In the genomic region with DNA sequence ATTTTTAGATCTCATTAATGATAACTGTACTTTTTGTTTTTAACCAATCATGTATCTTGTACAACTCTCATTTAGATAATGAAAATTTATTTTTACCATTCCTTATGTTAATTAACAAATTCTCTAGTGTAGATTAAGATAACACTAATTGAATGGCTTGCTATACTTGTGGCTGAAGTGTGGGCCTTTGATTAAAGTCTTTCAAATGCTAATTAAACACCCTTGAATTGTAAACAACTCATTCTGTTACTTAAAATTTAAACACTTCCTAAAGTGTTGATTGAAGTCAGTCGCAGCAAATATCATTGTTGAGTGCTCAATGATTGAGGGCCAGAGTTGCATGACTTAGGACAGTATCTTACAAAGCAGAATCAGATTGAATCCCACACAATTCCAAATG, we compare ENCODE assay signal across 26 cellular contexts.
"Had no signal": no experiment of that assay in that cellular context is flagged by ENCODE, and none has a peak within 500 bp of the region (broad histone marks: within the 10 kb centered on the region; RNA-seq: fewer than 3 reads in every experiment).

No MANE protein-coding gene starts in this region.

- H3K27me3 Mint-ChIP-seq: memory B cell; progenitor cell of endocrine pancreas; stimulated activated memory B cell treated with anti-CD40 and anti-IgM and Interleukin-4, amounts not matched to agents 10 μg/mL and 1 μg/mL and 100 μg/mL, for 72 hours; stimulated activated naive CD8-positive, alpha-beta T cell treated with anti-CD3 and anti-CD28 coated beads, Interleukin-15, amount 100 ng/mL, for 72 hours; type B pancreatic cell had no signal

- H3K79me2 ChIP-seq: hepatocyte had no signal

- H3K27ac Mint-ChIP-seq: memory B cell; nephron; progenitor cell of endocrine pancreas; stimulated activated memory B cell treated with anti-CD40 and anti-IgM and Interleukin-4, amounts not matched to agents 10 μg/mL and 1 μg/mL and 100 μg/mL, for 72 hours; stimulated activated naive CD8-positive, alpha-beta T cell treated with anti-CD3 and anti-CD28 coated beads, Interleukin-15, amount 100 ng/mL, for 72 hours; type B pancreatic cell had no signal

- DNase-seq: kidney glomerular epithelial cell; left cardiac atrium; lower lobe of right lung; naive thymus-derived CD8-positive, alpha-beta T cell; ovary; right lobe of liver; stimulated activated CD4-positive, alpha-beta T cell treated with anti-CD3 and anti-CD28 coated beads, Interleukin-1b, Interleukin-23, amount 100 ng/mL, for 48 hours; stimulated activated CD4-positive, alpha-beta T cell treated with anti-CD3 and anti-CD28 coated beads, Interleukin-2, amount 100 ng/mL, for 48 hours; stimulated activated CD4-positive, alpha-beta T cell treated with anti-CD3 and anti-CD28 coated beads, Interleukin-4, amount 100 ng/mL, for 4 hours; stimulated activated CD8-positive, alpha-beta memory T cell treated with anti-CD3 and anti-CD28 coated beads, Interleukin-4, amount 100 ng/mL, for 48 hours; stimulated activated naive CD4-positive, alpha-beta T cell treated with Interleukin-2 at 50 U/mL for 16 hours; stimulated activated naive CD8-positive, alpha-beta T cell treated with anti-CD3 and anti-CD28 coated beads, Interleukin-15, amount 100 ng/mL, for 72 hours; substantia nigra; uterus had no signal

- H3K9me3 ChIP-seq: lower lobe of right lung, neutrophil, ovary, right atrium auricular region, right lobe of liver, tibial nerve, uterus had no signal

- H3K4me1 ChIP-seq: lower lobe of right lung, right atrium auricular region, right lobe of liver, uterus had no signal

- H3K9me3 Mint-ChIP-seq: nephron, neural crest cell, type B pancreatic cell had no signal

- FAIRE-seq: keratinocyte had no signal

- H3K36me3 Mint-ChIP-seq: memory B cell; naive thymus-derived CD8-positive, alpha-beta T cell; stimulated activated memory B cell treated with anti-CD40 and anti-IgM and Interleukin-4, amounts not matched to agents 10 μg/mL and 1 μg/mL and 100 μg/mL, for 72 hours; type B pancreatic cell had no signal

- H3K4me3 ChIP-seq: hepatocyte, lower lobe of right lung, ovary, right atrium auricular region, right lobe of liver, smooth muscle cell, tibial nerve, uterus had no signal

- H3K36me3 ChIP-seq: lower lobe of right lung, neutrophil, ovary, right atrium auricular region, right lobe of liver, tibial nerve, uterus had no signal

- H3K27ac ChIP-seq: hepatocyte, lower lobe of right lung, neutrophil, ovary, right atrium auricular region, right lobe of liver, tibial nerve, uterus had no signal

- H2AFZ ChIP-seq: hepatocyte had no signal

- H3K27me3 ChIP-seq: hepatocyte, neutrophil, ovary, right atrium auricular region, right lobe of liver, tibial nerve, uterus had no signal

- H3K4me1 Mint-ChIP-seq: memory B cell; nephron; neural crest cell; stimulated activated memory B cell treated with anti-CD40 and anti-IgM and Interleukin-4, amounts not matched to agents 10 μg/mL and 1 μg/mL and 100 μg/mL, for 72 hours; stimulated activated naive CD8-positive, alpha-beta T cell treated with anti-CD3 and anti-CD28 coated beads, Interleukin-15, amount 100 ng/mL, for 72 hours had no signal

- H3K4me3 Mint-ChIP-seq: memory B cell; nephron; neural crest cell; stimulated activated memory B cell treated with anti-CD40 and anti-IgM and Interleukin-4, amounts not matched to agents 10 μg/mL and 1 μg/mL and 100 μg/mL, for 72 hours; stimulated activated naive CD8-positive, alpha-beta T cell treated with anti-CD3 and anti-CD28 coated beads, Interleukin-15, amount 100 ng/mL, for 72 hours; type B pancreatic cell had no signal

- H3K4me2 ChIP-seq: hepatocyte, smooth muscle cell had no signal
